ENCODE assay signal across 8 cellular contexts in the genomic region with DNA sequence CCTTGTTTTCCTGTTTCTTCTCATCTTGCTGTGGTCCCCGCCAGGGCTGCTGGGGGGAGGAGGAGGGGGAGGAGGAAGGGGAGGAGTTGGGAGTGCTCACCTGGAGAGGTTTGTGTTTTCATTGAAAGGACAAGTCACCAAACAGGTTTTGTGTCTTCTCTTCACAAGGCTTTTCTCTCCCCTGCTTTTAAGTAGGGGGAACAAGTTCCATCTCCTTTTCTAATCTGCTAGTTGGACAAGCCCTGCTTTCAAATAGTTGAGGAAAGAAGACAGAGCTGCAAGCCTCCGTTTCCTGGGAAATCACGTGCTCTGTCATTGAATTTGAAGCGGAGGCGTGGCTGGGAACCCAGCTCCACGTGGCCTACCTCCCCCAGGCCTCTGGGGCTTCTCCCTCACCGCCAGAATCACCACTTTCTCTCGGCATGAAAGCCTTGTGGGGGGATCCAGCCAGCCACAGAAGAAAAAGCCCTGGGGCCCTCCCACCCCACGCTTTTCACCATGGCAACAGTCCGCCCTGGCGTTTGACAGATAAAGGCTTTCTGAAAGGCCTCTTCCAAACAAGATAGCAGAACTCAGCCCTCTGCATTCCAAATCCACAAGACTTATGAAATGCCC. TPM values are rescaled to one million over a fixed set of nuclear protein-coding genes. Genes with fewer than 3 reads are reported as not detected.
DNase-seq lines count a peak whose midpoint lies in the region; ATAC-seq, FAIRE-seq and TF ChIP-seq lines count a peak whose summit lies in the region.

No MANE protein-coding gene starts in this region.

- in situ Hi-C loops in HAP-1 (cut with MboI; ENCODE audit: low sequenced_read_pairs), result no loop called here

- FAIRE-seq in bronchial epithelial cell (lab: Jason Lieb, UNC), result no peak

- H3K4me3 ChIP-seq in HAP-1, result no peak overlapping the region
- peak overlapping the region; percentile 11 for H3K4me3 ChIP-seq in bronchial epithelial cell (ENCODE audit: low read depth, low read length)
- peak overlapping the region in 1 of 3 donors; percentile 21 for H3K4me3 ChIP-seq in liver (ENCODE audit: low read depth in 1 of 3, low read length in 3 of 3)

- peak overlapping the region in 1 of 2 donors; percentile 26 for H3K9ac ChIP-seq in liver (ENCODE audit: low read depth in 1 of 2, low read length in 2 of 2)

- H3K9me3 ChIP-seq in HAP-1 (no peaks in the 10 kb centered on the region), liver (ENCODE audit: control insufficient read depth in 4 of 4, low read length in 3 of 4) (no peaks in the 10 kb centered on the region)

- ATAC-seq in GM19452 (IDR thresholded peaks at IDR 0.05; ENCODE audit: unreplicated experiment) (no peak), GM21619 (IDR thresholded peaks at IDR 0.05; ENCODE audit: unreplicated experiment) (no peak)

- peaks cover 18% of the 10 kb centered on the region for H3K4me1 ChIP-seq in HAP-1
- peaks cover 17 to 33% (median 26%) of the 10 kb centered on the region in 4 donors for H3K4me1 ChIP-seq in liver (ENCODE audit: control insufficient read depth in 4 of 4, insufficient read depth in 4 of 4, low read length in 3 of 4)

- 7% methylated on average over 11 of the region's 11 CpGs for WGBS in liver

- TF ChIP-seq CTCF in bronchial epithelial cell (IDR thresholded peaks at IDR 0.05; ENCODE audit: insufficient read depth, low read length, severe bottlenecking), result no peak
- no peak for TF ChIP-seq CTCF in liver (IDR thresholded peaks at IDR 0.05; ENCODE audit: low read depth, low read length, missing input control)

- DNase-seq in HAP-1 (ENCODE audit: low spot score in 2 of 2) (peak; percentile 89 to 90), RPMI7951 (ENCODE audit: low read depth) (peak; percentile 54), bronchial epithelial cell (ENCODE audit: low read depth) (peak; percentile 87), GM19240 (ENCODE audit: insufficient read length, low spot score) (no peak)
- DNase-seq in stimulated activated CD8-positive, alpha-beta memory T cell treated with anti-CD3 and anti-CD28 coated beads, Interleukin-4, amount 100 ng/mL, for 24 hours (ENCODE audit: low read depth), result peak; percentile 63

- no peaks in the 10 kb centered on the region for H3K27me3 ChIP-seq in HAP-1 (ENCODE audit: low read depth)
- H3K27me3 ChIP-seq in bronchial epithelial cell (ENCODE audit: control insufficient read depth, insufficient read depth, low read length), result no peaks in the 10 kb centered on the region
- no peaks in the 10 kb centered on the region for H3K27me3 ChIP-seq in liver (ENCODE audit: control insufficient read depth in 4 of 4, insufficient read depth in 4 of 4, low read length in 3 of 4)

- peak; percentile 9 to 17 for TF ChIP-seq RAD21 in liver (IDR thresholded peaks at IDR 0.05)

- H3K36me3 ChIP-seq in HAP-1 (replicated peaks), result no peaks in the 10 kb centered on the region
- H3K36me3 ChIP-seq in bronchial epithelial cell (ENCODE audit: control insufficient read depth, insufficient read depth, low read length), result peaks cover 4% of the 10 kb centered on the region
- peaks cover 0 to 5% (median 0%) of the 10 kb centered on the region in 4 donors for H3K36me3 ChIP-seq in liver (ENCODE audit: control insufficient read depth in 4 of 4, insufficient read depth in 3 of 4, low read depth in 1 of 4, low read length in 3 of 4)

- H3K27ac ChIP-seq in liver (ENCODE audit: low read depth in 1 of 2, low read length in 2 of 2), result peak overlapping the region; percentile 90 to 93

TF ChIP-seq in liver, 16 proteins besides CTCF, POLR2A, EP300 and RAD21:
- TF ChIP-seq SP1 (IDR thresholded peaks at IDR 0.05), result peak; percentile 35
- TF ChIP-seq HNF4A (conservative IDR thresholded peaks at IDR 0.05), result peak in 1 of 2 donors; percentile 27
- no peak for TF ChIP-seq RXRA (IDR thresholded peaks at IDR 0.05)
- TF ChIP-seq EGR1 (IDR thresholded peaks at IDR 0.05; ENCODE audit: low read depth in 2 of 2), result no peak
- TF ChIP-seq JUND (IDR thresholded peaks at IDR 0.05), result no peak
- TF ChIP-seq FOXA2 (IDR thresholded peaks at IDR 0.05), result no peak
- no peak for TF ChIP-seq TAF1 (conservative IDR thresholded peaks at IDR 0.05)
- TF ChIP-seq, protein P1, sequence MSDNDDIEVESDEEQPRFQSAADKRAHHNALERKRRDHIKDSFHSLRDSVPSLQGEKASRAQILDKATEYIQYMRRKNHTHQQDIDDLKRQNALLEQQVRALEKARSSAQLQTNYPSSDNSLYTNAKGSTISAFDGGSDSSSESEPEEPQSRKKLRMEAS (IDR thresholded peaks at IDR 0.05), result peak; percentile 89
- TF ChIP-seq, protein P2, sequence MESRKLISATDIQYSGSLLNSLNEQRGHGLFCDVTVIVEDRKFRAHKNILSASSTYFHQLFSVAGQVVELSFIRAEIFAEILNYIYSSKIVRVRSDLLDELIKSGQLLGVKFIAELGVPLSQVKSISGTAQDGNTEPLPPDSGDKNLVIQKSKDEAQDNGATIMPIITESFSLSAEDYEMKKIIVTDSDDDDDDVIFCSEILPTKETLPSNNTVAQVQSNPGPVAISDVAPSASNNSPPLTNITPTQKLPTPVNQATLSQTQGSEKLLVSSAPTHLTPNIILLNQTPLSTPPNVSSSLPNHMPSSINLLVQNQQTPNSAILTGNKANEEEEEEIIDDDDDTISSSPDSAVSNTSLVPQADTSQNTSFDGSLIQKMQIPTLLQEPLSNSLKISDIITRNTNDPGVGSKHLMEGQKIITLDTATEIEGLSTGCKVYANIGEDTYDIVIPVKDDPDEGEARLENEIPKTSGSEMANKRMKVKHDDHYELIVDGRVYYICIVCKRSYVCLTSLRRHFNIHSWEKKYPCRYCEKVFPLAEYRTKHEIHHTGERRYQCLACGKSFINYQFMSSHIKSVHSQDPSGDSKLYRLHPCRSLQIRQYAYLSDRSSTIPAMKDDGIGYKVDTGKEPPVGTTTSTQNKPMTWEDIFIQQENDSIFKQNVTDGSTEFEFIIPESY (IDR thresholded peaks at IDR 0.05), result no peak
- TF ChIP-seq, protein P3, sequence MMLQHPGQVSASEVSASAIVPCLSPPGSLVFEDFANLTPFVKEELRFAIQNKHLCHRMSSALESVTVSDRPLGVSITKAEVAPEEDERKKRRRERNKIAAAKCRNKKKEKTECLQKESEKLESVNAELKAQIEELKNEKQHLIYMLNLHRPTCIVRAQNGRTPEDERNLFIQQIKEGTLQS (IDR thresholded peaks at IDR 0.05), result no peak
- TF ChIP-seq, protein P4, sequence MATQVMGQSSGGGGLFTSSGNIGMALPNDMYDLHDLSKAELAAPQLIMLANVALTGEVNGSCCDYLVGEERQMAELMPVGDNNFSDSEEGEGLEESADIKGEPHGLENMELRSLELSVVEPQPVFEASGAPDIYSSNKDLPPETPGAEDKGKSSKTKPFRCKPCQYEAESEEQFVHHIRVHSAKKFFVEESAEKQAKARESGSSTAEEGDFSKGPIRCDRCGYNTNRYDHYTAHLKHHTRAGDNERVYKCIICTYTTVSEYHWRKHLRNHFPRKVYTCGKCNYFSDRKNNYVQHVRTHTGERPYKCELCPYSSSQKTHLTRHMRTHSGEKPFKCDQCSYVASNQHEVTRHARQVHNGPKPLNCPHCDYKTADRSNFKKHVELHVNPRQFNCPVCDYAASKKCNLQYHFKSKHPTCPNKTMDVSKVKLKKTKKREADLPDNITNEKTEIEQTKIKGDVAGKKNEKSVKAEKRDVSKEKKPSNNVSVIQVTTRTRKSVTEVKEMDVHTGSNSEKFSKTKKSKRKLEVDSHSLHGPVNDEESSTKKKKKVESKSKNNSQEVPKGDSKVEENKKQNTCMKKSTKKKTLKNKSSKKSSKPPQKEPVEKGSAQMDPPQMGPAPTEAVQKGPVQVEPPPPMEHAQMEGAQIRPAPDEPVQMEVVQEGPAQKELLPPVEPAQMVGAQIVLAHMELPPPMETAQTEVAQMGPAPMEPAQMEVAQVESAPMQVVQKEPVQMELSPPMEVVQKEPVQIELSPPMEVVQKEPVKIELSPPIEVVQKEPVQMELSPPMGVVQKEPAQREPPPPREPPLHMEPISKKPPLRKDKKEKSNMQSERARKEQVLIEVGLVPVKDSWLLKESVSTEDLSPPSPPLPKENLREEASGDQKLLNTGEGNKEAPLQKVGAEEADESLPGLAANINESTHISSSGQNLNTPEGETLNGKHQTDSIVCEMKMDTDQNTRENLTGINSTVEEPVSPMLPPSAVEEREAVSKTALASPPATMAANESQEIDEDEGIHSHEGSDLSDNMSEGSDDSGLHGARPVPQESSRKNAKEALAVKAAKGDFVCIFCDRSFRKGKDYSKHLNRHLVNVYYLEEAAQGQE (IDR thresholded peaks at IDR 0.05), result no peak
- TF ChIP-seq HNF4G (IDR thresholded peaks at IDR 0.05), result no peak
- TF ChIP-seq GABPA (IDR thresholded peaks at IDR 0.05 in 1 of 2, conservative IDR thresholded peaks at IDR 0.05 in 1 of 2), result no peak
- no peak for TF ChIP-seq NR2F2 (IDR thresholded peaks at IDR 0.05)
- TF ChIP-seq YY1 (IDR thresholded peaks at IDR 0.05), result peak; percentile 57

RNA-seq across cellular contexts. Expression of a gene that starts 51.5 kb away (rescaled TPM):
- 0.84 and 1.6 TPM in 2 replicates for total RNA-seq in RPMI7951 (2014; rRNA removed; shearing (Covaris generic))
- 20.8 and 27.8 TPM in 2 replicates for total RNA-seq in bronchial epithelial cell
- 10 to 100 TPM in 1 of 2 donors, 1 to 10 TPM in 1; 6.5 to 10.9 TPM for total RNA-seq in liver
- polyA plus RNA-seq in liver, result 10 to 100 TPM in 1 of 2 donors, 1 to 10 TPM in 1; 9.0 to 24.9 TPM
